Comparison of ENCODE assay signal across 8 cellular contexts in the genomic region with DNA sequence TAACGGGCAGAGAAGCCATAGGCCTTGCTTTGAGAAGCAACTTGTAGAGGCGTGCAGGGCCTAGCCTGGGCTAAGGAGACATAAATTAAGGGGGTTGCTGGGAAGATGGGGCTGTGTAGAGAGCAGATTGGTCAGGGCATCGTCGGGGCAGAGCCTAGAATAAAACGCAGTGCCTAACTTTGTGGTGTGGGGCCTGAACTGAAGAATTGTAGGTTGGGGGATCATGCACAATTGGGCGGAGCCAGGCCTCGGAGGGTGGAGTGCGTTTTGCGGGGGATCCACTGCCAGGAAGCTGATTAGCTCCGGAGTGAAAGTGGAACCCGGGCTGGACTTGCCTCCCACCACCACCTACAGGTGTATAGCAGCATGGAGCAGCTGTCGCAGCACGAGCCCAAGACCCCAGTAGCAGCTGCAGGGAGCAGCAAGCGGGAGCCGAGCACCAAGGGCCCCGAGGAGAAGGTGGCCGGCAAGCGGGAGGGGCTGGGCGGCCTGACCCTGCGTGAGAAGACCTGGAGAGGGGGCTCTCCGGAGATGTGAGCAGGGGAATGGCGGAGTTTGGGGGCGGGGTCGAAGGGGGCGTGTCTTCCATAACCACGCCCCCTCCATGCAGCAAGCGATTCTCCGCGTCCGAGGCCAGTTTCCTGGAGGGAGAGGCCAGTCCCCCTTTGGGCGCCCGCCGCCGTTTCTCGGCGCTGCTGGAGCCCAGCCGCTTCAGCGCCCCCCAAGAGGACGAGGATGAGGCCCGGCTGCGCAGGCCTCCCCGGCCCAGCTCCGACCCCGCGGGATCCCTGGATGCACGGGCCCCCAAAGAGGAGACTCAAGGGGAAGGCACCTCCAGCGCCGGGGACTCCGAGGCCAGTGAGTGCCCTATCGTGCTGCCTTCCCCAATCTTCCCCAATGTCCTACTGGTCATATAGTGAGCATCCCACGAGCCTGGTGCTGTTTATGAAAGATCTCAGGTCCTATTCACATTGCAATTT. TPM values are rescaled to one million over a fixed set of nuclear protein-coding genes. Genes with fewer than 3 reads are reported as not detected.
DNase-seq lines count a peak whose midpoint lies in the region; ATAC-seq and TF ChIP-seq lines count a peak whose summit lies in the region.

No MANE protein-coding gene starts in this region.

- H3K4me3 ChIP-seq in colonic mucosa: peak overlapping the region; percentile 47
- H3K4me3 ChIP-seq in lower lobe of right lung: peak overlapping the region; percentile 52

- intact Hi-C loops in CD4-positive, alpha-beta T cell (cut with DNase I, micrococcal nuclease): no loop called here
- intact Hi-C loops in activated B cell treated with CpG ODN at 0.5 μM for 24 hours (cut with micrococcal nuclease): loop anchor here (1.0 to 2.0 kb wide), 2 partner anchors 14 to 23 kb away; a partner anchor contains a TSS
- intact Hi-C loops in colonic mucosa (cut with DNase I): no loop called here
- intact Hi-C loops in lower lobe of right lung (cut with DNase I): no loop called here

- peaks cover 15% of the 10 kb centered on the region for H3K4me1 Mint-ChIP-seq in CD4-positive, alpha-beta T cell (ENCODE audit: low read depth)
- H3K4me1 Mint-ChIP-seq in activated B cell treated with CpG ODN at 0.5 μM for 24 hours: peaks cover 13% of the 10 kb centered on the region

- H3K36me3 Mint-ChIP-seq in CD4-positive, alpha-beta T cell (ENCODE audit: low read depth): peaks cover 7% of the 10 kb centered on the region
- peaks cover 7% of the 10 kb centered on the region for H3K36me3 Mint-ChIP-seq in activated B cell treated with CpG ODN at 0.5 μM for 24 hours (ENCODE audit: low read depth)

- no peaks in the 10 kb centered on the region for H3K9me3 ChIP-seq in CD4-positive, alpha-beta T cell (ENCODE audit: control insufficient read depth, low read length)
- H3K9me3 ChIP-seq in colonic mucosa (no peaks in the 10 kb centered on the region), lower lobe of right lung (no peaks in the 10 kb centered on the region)

- no peak overlapping the region for H3K27ac ChIP-seq in CD4-positive, alpha-beta T cell (ENCODE audit: low read depth, low read length)
- H3K27ac ChIP-seq in colonic mucosa (no peak overlapping the region), lower lobe of right lung (no peak overlapping the region)

- H3K27me3 ChIP-seq in CD4-positive, alpha-beta T cell (ENCODE audit: control insufficient read depth, insufficient read depth, low read length): no peaks in the 10 kb centered on the region
- no peaks in the 10 kb centered on the region for H3K27me3 ChIP-seq in colonic mucosa
- H3K27me3 ChIP-seq in lower lobe of right lung (ENCODE audit: low read depth): no peaks in the 10 kb centered on the region

- peak; percentile 79 for ATAC-seq in CD4-positive, alpha-beta T cell (ENCODE audit: poor library complexity)
- ATAC-seq in HG02588 (IDR thresholded peaks at IDR 0.05; ENCODE audit: unreplicated experiment): peak; percentile 69
- peak; percentile 89 for ATAC-seq in activated B cell treated with CpG ODN at 0.5 μM for 24 hours (ENCODE audit: low read depth)
- ATAC-seq in lower lobe of right lung: peak; percentile 76 to 79

- peaks cover 7% of the 10 kb centered on the region for H3K27me3 Mint-ChIP-seq in CD4-positive, alpha-beta T cell
- H3K27me3 Mint-ChIP-seq in activated B cell treated with CpG ODN at 0.5 μM for 24 hours: peaks cover 2% of the 10 kb centered on the region

- peaks cover 3% of the 10 kb centered on the region for H3K9me3 Mint-ChIP-seq in CD4-positive, alpha-beta T cell
- no peaks in the 10 kb centered on the region for H3K9me3 Mint-ChIP-seq in activated B cell treated with CpG ODN at 0.5 μM for 24 hours

- H3K4me3 Mint-ChIP-seq in CD4-positive, alpha-beta T cell: peak overlapping the region; percentile 77
- H3K4me3 Mint-ChIP-seq in activated B cell treated with CpG ODN at 0.5 μM for 24 hours: peak overlapping the region; percentile 85

- peak; percentile 33 to 74 (median 52) for DNase-seq in CD4-positive, alpha-beta T cell
- peak; percentile 74 for DNase-seq in activated B cell treated with CpG ODN at 0.5 μM for 24 hours
- DNase-seq in colonic mucosa: peak; percentile 71
- DNase-seq in lower lobe of right lung: peak; percentile 75
- peak; percentile 55 for DNase-seq in stimulated activated CD8-positive, alpha-beta memory T cell treated with anti-CD3 and anti-CD28 coated beads, Interleukin-15, amount 100 ng/mL, for 24 hours (ENCODE audit: low read depth)
- DNase-seq in SW480 (ENCODE audit: low spot score): no peak
- no peak for DNase-seq in NCI-H345 treated with DMSO at 0.1 percent for 48 hours (lab: John Stamatoyannopoulos, UW; ENCODE audit: unreplicated experiment)

- peaks cover 11% of the 10 kb centered on the region for H3K4me1 ChIP-seq in colonic mucosa
- peaks cover 10% of the 10 kb centered on the region for H3K4me1 ChIP-seq in lower lobe of right lung

- H3K36me3 ChIP-seq in colonic mucosa: no peaks in the 10 kb centered on the region
- H3K36me3 ChIP-seq in lower lobe of right lung: no peaks in the 10 kb centered on the region

- TF ChIP-seq CTCF in CD4-positive, alpha-beta T cell (IDR thresholded peaks at IDR 0.05): no peak
- TF ChIP-seq CTCF in activated B cell treated with CpG ODN at 0.5 μM for 24 hours (IDR thresholded peaks at IDR 0.05) (no peak), colonic mucosa (IDR thresholded peaks at IDR 0.05) (no peak), lower lobe of right lung (IDR thresholded peaks at IDR 0.05) (no peak)

- peak overlapping the region; percentile 61 to 63 for H3K9ac ChIP-seq in colonic mucosa (ENCODE audit: low read depth in 2 of 2, low read length in 2 of 2)

- no peak overlapping the region for H3K27ac Mint-ChIP-seq in CD4-positive, alpha-beta T cell
- peak overlapping the region; percentile 14 for H3K27ac Mint-ChIP-seq in activated B cell treated with CpG ODN at 0.5 μM for 24 hours

- CTCF ChIA-PET in CD4-positive, alpha-beta T cell (lab: Charles Lee): no interaction called here
- CTCF ChIA-PET in activated B cell treated with CpG ODN at 0.5 μM for 24 hours (lab: Charles Lee): no interaction called here

- POLR2A ChIA-PET in CD4-positive, alpha-beta T cell (lab: Charles Lee): interaction anchor here (1.4 kb wide), 1 partner anchor 23 kb away, joined by 5 read pairs; a partner anchor contains a TSS
- POLR2A ChIA-PET in activated B cell treated with CpG ODN at 0.5 μM for 24 hours (lab: Charles Lee): interaction anchor here (0.6 to 1.2 kb wide), 5 partner anchors 12 to 133 kb away, joined by 5 to 10 read pairs (median 8); no protein-coding TSS in a partner anchor

RNA-seq across cellular contexts. Expression of a gene that starts 13.8 kb away (rescaled TPM):
- total RNA-seq in CD4-positive, alpha-beta T cell: 10 to 100 TPM; 10.4 to 11.1 TPM
- total RNA-seq in activated B cell treated with CpG ODN at 0.5 μM for 24 hours: 26.5 and 27.2 TPM in 2 replicates
- total RNA-seq in colonic mucosa: 10 to 100 TPM; 29.0 to 33.5 TPM
- 101 TPM for total RNA-seq in lower lobe of right lung

RNA-seq across cellular contexts. Expression of a gene that starts 19.6 kb away (rescaled TPM):
- not detected for total RNA-seq in CD4-positive, alpha-beta T cell
- total RNA-seq in activated B cell treated with CpG ODN at 0.5 μM for 24 hours (0.12 TPM in 1 of 2 replicates, not detected in the other), colonic mucosa (under 1 TPM in 1 of 2 donors, not detected in 1; 0.25 TPM), lower lobe of right lung (0.24 TPM)

RNA-seq across cellular contexts. Expression of a gene that starts 23.6 kb away (rescaled TPM):
- total RNA-seq in CD4-positive, alpha-beta T cell: 10 to 100 TPM; 39.2 to 42.1 TPM
- total RNA-seq in activated B cell treated with CpG ODN at 0.5 μM for 24 hours (62.3 and 73.9 TPM in 2 replicates), colonic mucosa (10 to 100 TPM; 21.1 to 39.2 TPM), lower lobe of right lung (23.9 TPM)

RNA-seq across cellular contexts. Expression of a gene that starts 29.1 kb away (rescaled TPM):
- under 1 TPM; 0.22 to 0.60 TPM for total RNA-seq in CD4-positive, alpha-beta T cell
- total RNA-seq in activated B cell treated with CpG ODN at 0.5 μM for 24 hours: 0.20 and 0.66 TPM in 2 replicates
- total RNA-seq in colonic mucosa: 1 to 10 TPM in 1 of 2 donors, under 1 TPM in 1; 0.42 to 1.4 TPM
- total RNA-seq in lower lobe of right lung: 0.15 TPM

RNA-seq across cellular contexts. Expression of a gene that starts 33.0 kb away (rescaled TPM):
- not detected for total RNA-seq in CD4-positive, alpha-beta T cell
- total RNA-seq in activated B cell treated with CpG ODN at 0.5 μM for 24 hours (not detected in 2 replicates), colonic mucosa (under 1 TPM in 1 of 2 donors, not detected in 1; 0.35 TPM), lower lobe of right lung (not detected)

Comparison
In these comparisons a context has a peak if more than half of its experiments do, and no peak if none do; other contexts are left out.
1. DNase-seq: peak in CD4-positive, alpha-beta T cell (10 of 10), activated B cell treated with CpG ODN at 0.5 μM for 24 hours (single experiment), colonic mucosa (single experiment), lower lobe of right lung (single experiment) and stimulated activated CD8-positive, alpha-beta memory T cell treated with anti-CD3 and anti-CD28 coated beads, Interleukin-15, amount 100 ng/mL, for 24 hours (single experiment); none in SW480 (single experiment) and NCI-H345 treated with DMSO at 0.1 percent for 48 hours (single experiment).
2. Peak in every context shown above with its lines, with median percentiles within 50 percentile points of each other: ATAC-seq.